In genomic region chr6:169559001-169559441, GRCh38 we compare ENCODE assay signal across 18 cellular contexts.
DNase-seq lines count a peak whose midpoint lies in the region; FAIRE-seq and TF ChIP-seq lines count a peak whose summit lies in the region.
"Had no signal": no experiment of that assay in that cellular context is flagged by ENCODE, and none has a peak within 500 bp of the region (broad histone marks: within the 10 kb centered on the region; RNA-seq: fewer than 3 reads in every experiment).

No MANE protein-coding gene starts in this region.

- H3K9me3 ChIP-seq in astrocyte (ENCODE audit: insufficient read depth, low read depth, low read length) (no peaks in the 10 kb centered on the region), kidney (ENCODE audit: control insufficient read depth in 1 of 2, low read length in 2 of 2) (peaks cover 0 to 5% of the 10 kb centered on the region in 2 donors), ascending aorta (no peaks in the 10 kb centered on the region)
- H3K9me3 ChIP-seq: A549 had no signal

- H3K4me3 ChIP-seq in astrocyte (ENCODE audit: insufficient read depth, low read depth, low read length) = no peak overlapping the region
- H3K4me3 ChIP-seq in foreskin fibroblast (ENCODE audit: low read depth in 1 of 2, low read length in 2 of 2) = no peak overlapping the region
- H3K4me3 ChIP-seq in dorsolateral prefrontal cortex = no peak overlapping the region
- no peak overlapping the region for H3K4me3 ChIP-seq in kidney (ENCODE audit: low read length in 2 of 2)
- H3K4me3 ChIP-seq in ascending aorta = no peak overlapping the region
- H3K4me3 ChIP-seq: A549, K562, SK-N-MC had no signal

- TF ChIP-seq CTCF in astrocyte (IDR thresholded peaks at IDR 0.05; ENCODE audit: insufficient read depth, low read depth, low read length) (no peak), foreskin fibroblast (IDR thresholded peaks at IDR 0.05; ENCODE audit: low read depth, low read length) (no peak), dorsolateral prefrontal cortex (IDR thresholded peaks at IDR 0.05 in 54 of 56, conservative IDR thresholded peaks at IDR 0.05 in 2 of 56; ENCODE audit: low read depth in 1 of 56, partially characterized antibody in 56 of 56) (no peak), kidney (IDR thresholded peaks at IDR 0.05; ENCODE audit: borderline replicate concordance, extremely low read depth, insufficient read depth) (no peak), ascending aorta (IDR thresholded peaks at IDR 0.05) (no peak)

- peak overlapping the region; percentile 42 for H3K4me2 ChIP-seq in astrocyte (ENCODE audit: low read length)
- H3K4me2 ChIP-seq: A549 had no signal

- no peak overlapping the region for H3K4me3 Mint-ChIP-seq in astrocyte (ENCODE audit: unreplicated experiment)
- H3K4me3 Mint-ChIP-seq: CD8-positive, alpha-beta memory T cell had no signal

- H3K27me3 ChIP-seq in astrocyte (ENCODE audit: insufficient read depth, low read length) = no peaks in the 10 kb centered on the region
- no peaks in the 10 kb centered on the region for H3K27me3 ChIP-seq in dorsolateral prefrontal cortex
- H3K27me3 ChIP-seq in ascending aorta = no peaks in the 10 kb centered on the region

- intact Hi-C loops in dorsolateral prefrontal cortex (cut with DNase I) (no loop called here), kidney (cut with DNase I) (no loop called here), ascending aorta (cut with DNase I) (no loop called here)

- H2AFZ ChIP-seq in astrocyte (ENCODE audit: low read depth, low read length) = no peak overlapping the region

- peak overlapping the region; percentile 3 for H3K27ac ChIP-seq in astrocyte (ENCODE audit: low read depth, low read length)
- H3K27ac ChIP-seq in dorsolateral prefrontal cortex = no peak overlapping the region
- no peak overlapping the region for H3K27ac ChIP-seq in kidney (ENCODE audit: low read depth in 2 of 2, low read length in 2 of 2)
- H3K27ac ChIP-seq in ascending aorta = no peak overlapping the region
- H3K27ac ChIP-seq: A549, SK-N-MC had no signal

- no peaks in the 10 kb centered on the region for H3K79me2 ChIP-seq in astrocyte (ENCODE audit: insufficient read depth, low read length)

- no peaks in the 10 kb centered on the region for H3K27me3 Mint-ChIP-seq in astrocyte (ENCODE audit: low read depth, unreplicated experiment)

- no peaks in the 10 kb centered on the region for H3K4me1 Mint-ChIP-seq in astrocyte (ENCODE audit: low read depth, unreplicated experiment)

- FAIRE-seq in astrocyte (lab: Jason Lieb, UNC) (no peak), kidney (lab: Jason Lieb, UNC) (no peak)
- FAIRE-seq: A549, HTR-8/SVneo, K562 had no signal

- H3K9ac ChIP-seq in astrocyte (ENCODE audit: low read length) (no peak overlapping the region), kidney (ENCODE audit: low read length in 2 of 2) (no peak overlapping the region)

- peaks cover 5% of the 10 kb centered on the region for H3K4me1 ChIP-seq in astrocyte (ENCODE audit: insufficient read depth, low read length)
- no peaks in the 10 kb centered on the region for H3K4me1 ChIP-seq in kidney (ENCODE audit: control insufficient read depth in 1 of 2, insufficient read depth in 1 of 2, low read depth in 1 of 2, low read length in 2 of 2)
- no peaks in the 10 kb centered on the region for H3K4me1 ChIP-seq in ascending aorta
- H3K4me1 ChIP-seq: A549 had no signal

- H4K20me1 ChIP-seq in astrocyte (ENCODE audit: insufficient read depth, low read length) = no peaks in the 10 kb centered on the region

- H3K36me3 Mint-ChIP-seq in astrocyte (ENCODE audit: low read depth, unreplicated experiment) = peaks cover 27% of the 10 kb centered on the region

- H3K9me3 Mint-ChIP-seq in astrocyte (ENCODE audit: unreplicated experiment) = peaks cover 5% of the 10 kb centered on the region

- no peaks in the 10 kb centered on the region for H3K36me3 ChIP-seq in astrocyte (ENCODE audit: insufficient read depth, low read length)
- no peaks in the 10 kb centered on the region for H3K36me3 ChIP-seq in kidney (ENCODE audit: control insufficient read depth in 1 of 2, insufficient read depth in 2 of 2, low read length in 2 of 2)
- H3K36me3 ChIP-seq in ascending aorta = no peaks in the 10 kb centered on the region

- DNase-seq in AG08395 (ENCODE audit: low spot score) (peak; percentile 42), GM04503 (ENCODE audit: low read depth) (peak; percentile 61), astrocyte (ENCODE audit: low read depth) (peak; percentile 85), foreskin fibroblast (peak; percentile 40 to 54), dorsolateral prefrontal cortex (no peak), kidney (no peak), ascending aorta (ENCODE audit: low spot score in 2 of 2) (no peak)
- DNase-seq in activated naive CD4-positive, alpha-beta T cell treated with Interleukin-2 at 50 U/mL for 16 hours = no peak
- DNase-seq: CD8-positive, alpha-beta memory T cell; DND-41; NCI-H1092 treated with DMSO at 0.1 percent for 48 hours; NCI-H187; NCI-H69; NK-92 treated with Interleukin-12 subunit alpha and Interleukin-12 subunit beta, amount 100 ng/mL, for 24 hours had no signal

- H3K27ac Mint-ChIP-seq in astrocyte (ENCODE audit: unreplicated experiment) = no peak overlapping the region
- H3K27ac Mint-ChIP-seq: CD8-positive, alpha-beta memory T cell had no signal

Comparison
In these comparisons a context has a peak if more than half of its experiments do, and no peak if none do; other contexts are left out.
1. DNase-seq: peak in AG08395 (single experiment), GM04503 (single experiment), astrocyte (single experiment) and foreskin fibroblast (2 of 2); none in dorsolateral prefrontal cortex (0 of 10), kidney (single experiment), ascending aorta (0 of 2) and activated naive CD4-positive, alpha-beta T cell treated with Interleukin-2 at 50 U/mL for 16 hours (single experiment).